19 cellular contexts compared by ENCODE assay signal in genomic region chr3:146449584-146449983, GRCh38.
"Had no signal": no experiment of that assay in that cellular context is flagged by ENCODE, and none has a peak within 500 bp of the region (broad histone marks: within the 10 kb centered on the region; RNA-seq: fewer than 3 reads in every experiment).

No MANE protein-coding gene starts in this region.

- H3K4me1 Mint-ChIP-seq: endodermal cell; natural killer cell; neural crest cell; stimulated activated naive CD8-positive, alpha-beta T cell treated with anti-CD3 and anti-CD28 coated beads, Interleukin-15, amount 100 ng/mL, for 72 hours had no signal

- H3K4me3 Mint-ChIP-seq: endodermal cell; natural killer cell; neural crest cell; stimulated activated naive B cell treated with anti-CD40 and anti-IgM and Interleukin-4, amounts not matched to agents 10 μg/mL and 1 μg/mL and 100 μg/mL, for 72 hours; stimulated activated naive CD8-positive, alpha-beta T cell treated with anti-CD3 and anti-CD28 coated beads, Interleukin-15, amount 100 ng/mL, for 72 hours had no signal

- H3K27ac Mint-ChIP-seq: endodermal cell; natural killer cell; stimulated activated naive B cell treated with anti-CD40 and anti-IgM and Interleukin-4, amounts not matched to agents 10 μg/mL and 1 μg/mL and 100 μg/mL, for 72 hours; stimulated activated naive CD8-positive, alpha-beta T cell treated with anti-CD3 and anti-CD28 coated beads, Interleukin-15, amount 100 ng/mL, for 72 hours had no signal

- H3K36me3 Mint-ChIP-seq: natural killer cell had no signal

- DNase-seq: dermis blood vessel endothelial cell; effector CD4-positive, alpha-beta T cell; endodermal cell; erythroblast; foreskin keratinocyte; head of caudate nucleus; hippocampal formation; natural killer cell; posterior cingulate gyrus; spleen; stimulated activated CD4-positive, alpha-beta T cell treated with anti-CD3 and anti-CD28 coated beads, Interleukin-15, amount 100 ng/mL, for 24 hours; stimulated activated CD4-positive, alpha-beta T cell treated with anti-CD3 and anti-CD28 coated beads, Interleukin-1b, Interleukin-23, amount 100 ng/mL, for 48 hours; stimulated activated CD4-positive, alpha-beta T cell treated with anti-CD3 and anti-CD28 coated beads, Interleukin-4, amount 100 ng/mL, for 24 hours; stimulated activated naive B cell treated with anti-CD40 and anti-IgM and Interleukin-4, amounts not matched to agents 10 μg/mL and 1 μg/mL and 100 μg/mL, for 72 hours; stimulated activated naive CD8-positive, alpha-beta T cell treated with anti-CD3 and anti-CD28 coated beads, Interleukin-15, amount 100 ng/mL, for 72 hours; testis; upper lobe of right lung had no signal

- ATAC-seq: foreskin keratinocyte; natural killer cell; sciatic nerve; stimulated activated naive CD8-positive, alpha-beta T cell treated with anti-CD3 and anti-CD28 coated beads, Interleukin-15, amount 100 ng/mL, for 72 hours; upper lobe of right lung had no signal
